ENCODE assay signal across 9 cellular contexts in genomic region chr18:11955299-11956029, GRCh38. TPM values are rescaled to one million over a fixed set of nuclear protein-coding genes. Genes with fewer than 3 reads are reported as not detected.
DNase-seq lines count a peak whose midpoint lies in the region; ATAC-seq and TF ChIP-seq lines count a peak whose summit lies in the region.
"Had no signal": no experiment of that assay in that cellular context is flagged by ENCODE, and none has a peak within 500 bp of the region (broad histone marks: within the 10 kb centered on the region; RNA-seq: fewer than 3 reads in every experiment).

No MANE protein-coding gene starts in this region.

- no peak for TF ChIP-seq POLR2A in suprapubic skin (IDR thresholded peaks at IDR 0.05)

- no peak for ATAC-seq in left lobe of liver

- no peak for TF ChIP-seq EP300 in suprapubic skin (IDR thresholded peaks at IDR 0.05)

- TF ChIP-seq CTCF in suprapubic skin (IDR thresholded peaks at IDR 0.05) = no peak

- no peaks in the 10 kb centered on the region for H3K27me3 ChIP-seq in suprapubic skin

- H3K4me3 ChIP-seq in suprapubic skin = no peak overlapping the region

- H3K4me1 ChIP-seq in suprapubic skin = peaks cover 10% of the 10 kb centered on the region

- DNase-seq in NCI-H146 (lab: John Stamatoyannopoulos, UW) (peak; percentile 21), NCI-H146 treated with DMSO at 0.1 percent for 48 hours (lab: John Stamatoyannopoulos, UW; ENCODE audit: unreplicated experiment) (no peak), UCSD-AML1 (lab: John Stamatoyannopoulos, UW; ENCODE audit: unreplicated experiment) (peak; percentile 22), hepatic stellate cell (ENCODE audit: low spot score) (peak; percentile 44), suprapubic skin (ENCODE audit: low spot score in 2 of 2) (no peak), left lobe of liver (ENCODE audit: low spot score) (no peak), NCI-H1105 (lab: John Stamatoyannopoulos, UW) (no peak)
- DNase-seq in stimulated activated CD4-positive, alpha-beta T cell treated with anti-CD3 and anti-CD28 coated beads, Interleukin-1b, Interleukin-23, amount 100 ng/mL, for 48 hours = no peak

- H3K9me3 ChIP-seq in suprapubic skin = peaks cover 8% of the 10 kb centered on the region

- peak overlapping the region; percentile 69 for H3K27ac ChIP-seq in suprapubic skin
- H3K27ac ChIP-seq: 22Rv1 had no signal

- WGBS in suprapubic skin = 33% methylated on average over 8 of the region's 8 CpGs

- H3K36me3 ChIP-seq in suprapubic skin = no peaks in the 10 kb centered on the region

RNA-seq across cellular contexts. Expression of gene IMPA2, which starts 25.8 kb away (rescaled TPM):
- total RNA-seq in suprapubic skin (100 to 1,000 TPM; 234 to 396 (median 363) TPM), left lobe of liver (51.3 TPM)

RNA-seq across cellular contexts. Expression of gene MPPE1, which starts 47.3 kb away (rescaled TPM):
- total RNA-seq in suprapubic skin (10 to 100 TPM; 28.2 to 84.2 (median 40.3) TPM), left lobe of liver (27.2 TPM)

Comparison
In these comparisons a context has a peak if more than half of its experiments do, and no peak if none do; other contexts are left out.
1. DNase-seq: peak in NCI-H146 (single experiment), UCSD-AML1 (single experiment) and hepatic stellate cell (single experiment); none in NCI-H146 treated with DMSO at 0.1 percent for 48 hours (single experiment), suprapubic skin (0 of 2), left lobe of liver (single experiment), stimulated activated CD4-positive, alpha-beta T cell treated with anti-CD3 and anti-CD28 coated beads, Interleukin-1b, Interleukin-23, amount 100 ng/mL, for 48 hours (single experiment) and NCI-H1105 (single experiment).